Comparison of ENCODE assay signal across 27 cellular contexts in the genomic region with DNA sequence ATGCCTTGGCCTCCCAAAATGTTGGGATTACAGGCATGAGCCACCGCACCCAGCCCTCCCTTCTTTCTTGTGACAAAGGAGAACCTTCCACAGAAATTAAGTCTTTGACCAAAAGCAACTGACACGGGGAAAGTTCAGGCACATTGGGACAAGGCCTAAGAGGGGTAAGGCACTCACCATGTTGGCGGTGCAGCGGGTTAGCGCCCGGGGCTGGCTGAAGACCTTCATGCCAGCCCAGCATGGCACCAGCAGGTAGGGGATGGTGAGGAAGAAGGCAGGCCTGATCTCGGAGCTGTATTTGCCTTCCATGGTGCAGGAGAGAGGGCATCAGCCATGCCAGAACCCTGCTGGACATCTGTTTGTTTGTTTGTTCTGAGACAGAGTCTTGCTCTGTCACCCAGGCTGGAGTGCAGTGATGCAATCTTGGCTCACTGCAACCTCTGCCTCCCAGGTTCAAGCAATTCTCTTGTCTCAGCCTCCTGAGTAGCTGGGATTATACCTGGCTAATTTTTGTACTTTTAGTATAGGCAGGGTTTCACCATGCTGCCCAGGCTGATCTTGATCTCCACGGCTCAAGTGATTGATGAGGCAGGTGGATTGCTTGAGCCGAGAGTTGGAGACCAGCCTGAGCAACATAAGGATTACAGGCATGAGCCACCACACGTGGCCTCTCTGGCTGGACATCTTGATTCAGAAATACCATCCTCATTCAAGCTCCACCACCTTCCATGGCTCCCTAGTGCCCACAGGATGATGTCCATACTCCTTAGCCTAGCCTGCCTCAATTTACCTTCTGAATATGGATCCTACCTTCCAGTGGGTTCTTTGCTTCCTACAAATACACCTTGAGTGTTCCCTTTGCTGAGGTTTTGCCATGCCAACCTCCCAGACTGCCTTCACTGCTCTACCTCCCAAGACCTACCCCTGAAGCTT. TPM values are rescaled to one million over a fixed set of nuclear protein-coding genes. Genes with fewer than 3 reads are reported as not detected.
"Had no signal": no experiment of that assay in that cellular context is flagged by ENCODE, and none has a peak within 500 bp of the region (broad histone marks: within the 10 kb centered on the region; RNA-seq: fewer than 3 reads in every experiment).

No MANE protein-coding gene starts in this region.

- H3K27ac Mint-ChIP-seq: activated CD4-positive, alpha-beta T cell treated with anti-CD3 and anti-CD28 coated beads, Interleukin-2, amount 10 ng/mL, durations not matched to agents 24 days and 14 days; activated naive CD4-positive, alpha-beta T cell treated with anti-CD3 and anti-CD28 coated beads for 36 hours; activated naive CD8-positive, alpha-beta T cell; activated T-helper 17 cell treated with anti-CD3 and anti-CD28 coated beads, Interleukin-2, amount 50 U/mL, for 72 hours; brain; WTC11 had no signal

- H3K4me1 ChIP-seq: SJCRH30 had no signal

- ATAC-seq: activated T-helper 17 cell treated with anti-CD3 and anti-CD28 coated beads, Interleukin-2, amount 50 U/mL, for 72 hours; SK-N-SH treated with all-trans-retinoic acid at 6 μM for 48 hours; WTC11 had no signal

- H3K9me3 Mint-ChIP-seq: activated CD4-positive, alpha-beta T cell treated with anti-CD3 and anti-CD28 coated beads, Interleukin-2, amount 10 ng/mL, durations not matched to agents 24 days and 14 days; activated naive CD4-positive, alpha-beta T cell treated with anti-CD3 and anti-CD28 coated beads for 36 hours; activated T-helper 17 cell treated with anti-CD3 and anti-CD28 coated beads, Interleukin-2, amount 50 U/mL, for 72 hours; WTC11 had no signal

- H3K36me3 ChIP-seq: cardiac muscle cell, SJCRH30 had no signal

- DNase-seq: activated CD4-positive, alpha-beta T cell treated with anti-CD3 and anti-CD28 coated beads, Interleukin-2, amount 10 ng/mL, durations not matched to agents 24 days and 14 days; activated CD4-positive, alpha-beta T cell treated with anti-CD3 and anti-CD28 coated beads, Interleukin-2, amount 50 U/mL, for 48 hours; activated CD4-positive, CD25-positive, alpha-beta regulatory T cell treated with anti-CD3 and anti-CD28 coated beads, Interleukin-2, amount 50 U/mL, for 72 hours; activated gamma-delta T cell; activated naive CD4-positive, alpha-beta T cell treated with anti-CD3 and anti-CD28 coated beads for 36 hours; activated T-cell treated with anti-CD3 and anti-CD28 coated beads for 4 hours; activated T-cell treated with anti-CD3 and anti-CD28 coated beads, Interleukin-2, amount 50 U/mL, for 48 hours; amygdala; NCI-H1105; NCI-H1436; NCI-H1694 treated with DMSO at 0.1 percent for 48 hours; NCI-H2029 treated with DMSO at 0.1 percent for 48 hours; NCI-H510A treated with DMSO at 0.1 percent for 48 hours; Peyer's patch; Right ventricle myocardium superior; SJCRH30; SW 1271; T-helper 9 cell had no signal

- H3K27me3 ChIP-seq: cardiac muscle cell, Peyer's patch, SJCRH30 had no signal

- H3K36me3 Mint-ChIP-seq: activated naive CD8-positive, alpha-beta T cell; brain; WTC11 had no signal

- H3K4me3 ChIP-seq: cardiac muscle cell, Peyer's patch, SJCRH30 had no signal

- H3K9me3 ChIP-seq: Peyer's patch, SJCRH30 had no signal

- H3K27ac ChIP-seq: cardiac muscle cell, Peyer's patch, RWPE1, SJCRH30 had no signal

- H3K4me3 Mint-ChIP-seq: activated CD4-positive, alpha-beta T cell treated with anti-CD3 and anti-CD28 coated beads, Interleukin-2, amount 10 ng/mL, durations not matched to agents 24 days and 14 days; activated naive CD4-positive, alpha-beta T cell treated with anti-CD3 and anti-CD28 coated beads for 36 hours; activated naive CD8-positive, alpha-beta T cell; activated T-helper 17 cell treated with anti-CD3 and anti-CD28 coated beads, Interleukin-2, amount 50 U/mL, for 72 hours; brain; WTC11 had no signal

RNA-seq across cellular contexts. Expression of a gene that starts 4.4 kb away (rescaled TPM):
- total RNA-seq: activated CD4-positive, alpha-beta T cell treated with anti-CD3 and anti-CD28 coated beads, Interleukin-2, amount 10 ng/mL, durations not matched to agents 24 days and 14 days; activated naive CD4-positive, alpha-beta T cell treated with anti-CD3 and anti-CD28 coated beads for 36 hours; activated T-helper 17 cell treated with anti-CD3 and anti-CD28 coated beads, Interleukin-2, amount 50 U/mL, for 72 hours; MCF 10A; SJCRH30; T-helper 1 cell treated with Interleukin-12 subunit alpha and Interleukin-12 subunit beta and Interleukin-4 antibody, amounts not matched to agents 30 ng/mL and 1 ng/mL, for 36 hours had no signal

RNA-seq across cellular contexts. Expression of a gene that starts 57.0 kb away (rescaled TPM):
- total RNA-seq: activated CD4-positive, alpha-beta T cell treated with anti-CD3 and anti-CD28 coated beads, Interleukin-2, amount 10 ng/mL, durations not matched to agents 24 days and 14 days; activated naive CD4-positive, alpha-beta T cell treated with anti-CD3 and anti-CD28 coated beads for 36 hours; activated T-helper 17 cell treated with anti-CD3 and anti-CD28 coated beads, Interleukin-2, amount 50 U/mL, for 72 hours; MCF 10A; Peyer's patch; Right ventricle myocardium superior; SJCRH30 had no signal
- polyA plus RNA-seq: cardiac muscle cell had no signal
